In genomic region chr3:154430014-154430413, GRCh38 we compare ENCODE assay signal across 14 cellular contexts. TPM values are rescaled to one million over a fixed set of nuclear protein-coding genes. Genes with fewer than 3 reads are reported as not detected.
DNase-seq lines count a peak whose midpoint lies in the region; ATAC-seq and TF ChIP-seq lines count a peak whose summit lies in the region.
"Had no signal": no experiment of that assay in that cellular context is flagged by ENCODE, and none has a peak within 500 bp of the region (broad histone marks: within the 10 kb centered on the region; RNA-seq: fewer than 3 reads in every experiment).

Gene GPR149, minus strand, starts transcription at chr3:154430190. Its CDS starts 575 bp downstream, at chr3:154429615.

- peak within 1 kb of the TSS; percentile 66 for H3K4me3 ChIP-seq in HUES48 (ENCODE audit: low read depth, low read length)
- H3K4me3 ChIP-seq in NT2/D1 (ENCODE audit: insufficient read length, low read depth): peak within 1 kb of the TSS; percentile 62
- peak within 1 kb of the TSS; percentile 43 for H3K4me3 ChIP-seq in hepatocyte
- no peak within 1 kb of the TSS for H3K4me3 ChIP-seq in naive thymus-derived CD4-positive, alpha-beta T cell (ENCODE audit: low read length)
- H3K4me3 ChIP-seq: HAP-1 had no signal

- no peak for DNase-seq in NT2/D1 (ENCODE audit: low read depth, low spot score)
- DNase-seq in hepatocyte (ENCODE audit: low spot score): peak; percentile 60
- DNase-seq in renal cortical epithelial cell (ENCODE audit: low read depth): peak; percentile 1
- DNase-seq in GM10266 (ENCODE audit: extremely low spot score): no peak
- DNase-seq in naive thymus-derived CD4-positive, alpha-beta T cell: no peak
- DNase-seq: activated CD8-positive, alpha-beta memory T cell treated with anti-CD3 and anti-CD28 coated beads for 24 hours; NCI-H2171 treated with DMSO at 0.1 percent for 48 hours had no signal

- peaks cover 0 to 5% (median 0%) of the 10 kb centered on the region in 5 donors for H3K36me3 Mint-ChIP-seq in naive thymus-derived CD4-positive, alpha-beta T cell

- intact Hi-C loops in naive thymus-derived CD4-positive, alpha-beta T cell (cut with micrococcal nuclease): no loop called here

- no peak within 1 kb of the TSS for H3K27ac ChIP-seq in HUES48 (ENCODE audit: low read depth, low read length)
- no peak within 1 kb of the TSS for H3K27ac ChIP-seq in hepatocyte
- no peak within 1 kb of the TSS for H3K27ac ChIP-seq in naive thymus-derived CD4-positive, alpha-beta T cell (ENCODE audit: low read depth, low read length)

- CTCF ChIA-PET in naive thymus-derived CD4-positive, alpha-beta T cell (lab: Charles Lee): no interaction called here

- peak within 1 kb of the TSS; percentile 89 for H3K4me2 ChIP-seq in hepatocyte

- H3K4me1 ChIP-seq in HUES48 (ENCODE audit: control insufficient read depth, insufficient read depth, low read length): peaks cover 5% of the 10 kb centered on the region; the same call in 1 of the 2 replicates
- peaks cover 5% of the 10 kb centered on the region for H3K4me1 ChIP-seq in NT2/D1 (ENCODE audit: insufficient read depth, insufficient read length)
- peaks cover 24% of the 10 kb centered on the region for H3K4me1 ChIP-seq in hepatocyte (ENCODE audit: insufficient read depth)
- H3K4me1 ChIP-seq in naive thymus-derived CD4-positive, alpha-beta T cell (ENCODE audit: control insufficient read depth in 2 of 2, insufficient read depth in 2 of 2, low read length in 2 of 2): no peaks in the 10 kb centered on the region

- POLR2A ChIA-PET in naive thymus-derived CD4-positive, alpha-beta T cell (lab: Charles Lee): no interaction called here

- peaks cover 0 to 7% (median 0%) of the 10 kb centered on the region in 7 donors for H3K4me1 Mint-ChIP-seq in naive thymus-derived CD4-positive, alpha-beta T cell

- H4K20me1 ChIP-seq in hepatocyte (ENCODE audit: insufficient read depth, poor library complexity, severe bottlenecking): no peaks in the 10 kb centered on the region

- H2AFZ ChIP-seq in hepatocyte: no peak within 1 kb of the TSS

- H3K9ac ChIP-seq in HUES48 (ENCODE audit: low read depth, low read length) (no peak within 1 kb of the TSS), NT2/D1 (ENCODE audit: insufficient read length, low read depth) (peak within 1 kb of the TSS; percentile 84)

- no peaks in the 10 kb centered on the region for H3K36me3 ChIP-seq in HUES48 (ENCODE audit: control insufficient read depth, insufficient read depth, low read length)
- H3K36me3 ChIP-seq in NT2/D1 (ENCODE audit: insufficient read depth, insufficient read length, low read length): no peaks in the 10 kb centered on the region
- no peaks in the 10 kb centered on the region for H3K36me3 ChIP-seq in hepatocyte (replicated peaks; ENCODE audit: insufficient read depth, low read depth)
- no peaks in the 10 kb centered on the region for H3K36me3 ChIP-seq in naive thymus-derived CD4-positive, alpha-beta T cell (ENCODE audit: control insufficient read depth in 2 of 3, insufficient read depth in 3 of 3, low read length in 3 of 3)
- H3K36me3 ChIP-seq: HAP-1 had no signal

- no peaks in the 10 kb centered on the region for H3K79me2 ChIP-seq in hepatocyte

- peaks cover 43 to 52% (median 45%) of the 10 kb centered on the region in 5 donors for H3K27me3 Mint-ChIP-seq in naive thymus-derived CD4-positive, alpha-beta T cell

- H3K27me3 ChIP-seq in HUES48 (ENCODE audit: control insufficient read depth, insufficient read depth, low read length): peaks cover 44% of the 10 kb centered on the region
- H3K27me3 ChIP-seq in NT2/D1 (ENCODE audit: insufficient read depth, insufficient read length): peaks cover 35% of the 10 kb centered on the region
- H3K27me3 ChIP-seq in hepatocyte: peaks cover 64% of the 10 kb centered on the region
- no peaks in the 10 kb centered on the region for H3K27me3 ChIP-seq in naive thymus-derived CD4-positive, alpha-beta T cell (ENCODE audit: control insufficient read depth in 2 of 2, insufficient read depth in 2 of 2, low read length in 2 of 2)

- H3K9me3 ChIP-seq in HUES48 (ENCODE audit: control insufficient read depth, insufficient read depth, low read length) (no peaks in the 10 kb centered on the region), NT2/D1 (ENCODE audit: insufficient read depth, low read length) (no peaks in the 10 kb centered on the region), hepatocyte (ENCODE audit: low read depth) (no peaks in the 10 kb centered on the region)
- H3K9me3 ChIP-seq in naive thymus-derived CD4-positive, alpha-beta T cell (ENCODE audit: control insufficient read depth in 2 of 3, low read length in 3 of 3): no peaks in the 10 kb centered on the region
- H3K9me3 ChIP-seq: HAP-1 had no signal

- H3K27ac Mint-ChIP-seq in naive thymus-derived CD4-positive, alpha-beta T cell: no peak within 1 kb of the TSS
- H3K27ac Mint-ChIP-seq: stimulated activated naive CD8-positive, alpha-beta T cell treated with anti-CD3 and anti-CD28 coated beads, Interleukin-15, Interleukin-2, amounts not matched to agents 100 ng/mL and 50 ng/mL, for 24 hours had no signal

- peaks cover 0 to 6% (median 0%) of the 10 kb centered on the region in 11 donors for H3K9me3 Mint-ChIP-seq in naive thymus-derived CD4-positive, alpha-beta T cell
- H3K9me3 Mint-ChIP-seq: stimulated activated naive CD8-positive, alpha-beta T cell treated with anti-CD3 and anti-CD28 coated beads, Interleukin-15, Interleukin-2, amounts not matched to agents 100 ng/mL and 50 ng/mL, for 24 hours had no signal

- no peak within 1 kb of the TSS for H3K4me3 Mint-ChIP-seq in naive thymus-derived CD4-positive, alpha-beta T cell
- H3K4me3 Mint-ChIP-seq: stimulated activated naive CD8-positive, alpha-beta T cell treated with anti-CD3 and anti-CD28 coated beads, Interleukin-15, Interleukin-2, amounts not matched to agents 100 ng/mL and 50 ng/mL, for 24 hours had no signal

- 12% methylated on average over 7 of the region's 7 CpGs for WGBS in hepatocyte (ENCODE audit: low lambda C conversion rate, missing lambda C conversion rate)

- H3K9me2 ChIP-seq in hepatocyte (replicated peaks; ENCODE audit: insufficient read depth): no peaks in the 10 kb centered on the region

- peak; percentile 24 for TF ChIP-seq CTCF in hepatocyte (IDR thresholded peaks at IDR 0.05; ENCODE audit: poor library complexity)
- no peak for TF ChIP-seq CTCF in GM10266 (IDR thresholded peaks at IDR 0.05; ENCODE audit: control insufficient read depth, insufficient read depth, low read depth, missing control alignments)

- no peak for ATAC-seq in HG03135 (IDR thresholded peaks at IDR 0.05; ENCODE audit: unreplicated experiment)
- no peak for ATAC-seq in naive thymus-derived CD4-positive, alpha-beta T cell
- ATAC-seq: left lobe of liver had no signal

RNA-seq across cellular contexts. Expression of gene GPR149, which starts in this region (rescaled TPM):
- 0.44 TPM in 1 of 2 replicates, not detected in the other for total RNA-seq in hepatocyte
- 0.21 TPM in 1 of 2 replicates, not detected in the other for polyA plus RNA-seq in hepatocyte
- total RNA-seq in renal cortical epithelial cell: not detected in 2 replicates
- not detected for total RNA-seq in naive thymus-derived CD4-positive, alpha-beta T cell
- not detected for polyA plus RNA-seq in naive thymus-derived CD4-positive, alpha-beta T cell
- total RNA-seq: epithelial cell of proximal tubule, left lobe of liver had no signal
- polyA plus RNA-seq: adipose tissue had no signal

Comparison
In these comparisons a context has a peak if more than half of its experiments do, and no peak if none do; other contexts are left out.
1. Peak in DNase-seq, H3K4me3 ChIP-seq and H3K4me2 ChIP-seq in hepatocyte; RNA of the gene not detected or under 1 TPM.
2. Peak in DNase-seq in renal cortical epithelial cell; RNA of the gene not detected or under 1 TPM.